In the genomic region with DNA sequence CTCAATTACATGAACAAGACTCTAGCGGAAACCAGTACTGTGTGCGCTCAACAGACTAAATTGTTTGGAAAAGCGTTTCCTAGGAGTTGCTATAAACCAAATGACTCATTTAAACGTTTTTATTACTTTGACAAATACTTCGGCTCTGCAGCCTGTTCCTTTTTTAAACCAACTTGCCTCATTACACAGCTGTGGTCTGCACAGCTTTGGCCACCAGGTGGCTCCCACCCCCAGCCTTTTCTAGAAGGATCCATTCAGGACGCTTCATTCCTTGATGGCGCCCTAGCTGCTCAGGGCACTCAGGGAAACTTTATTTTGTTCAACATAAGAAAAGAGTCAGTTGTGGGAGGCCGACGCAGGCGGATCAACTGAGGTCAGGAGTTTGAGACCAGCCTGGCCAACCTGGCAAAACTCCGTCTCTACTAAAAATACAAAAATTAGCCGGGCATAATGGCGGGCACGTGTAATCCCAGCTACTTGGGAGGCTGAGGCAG, we compare ENCODE assay signal across 8 cellular contexts. TPM values are rescaled to one million over a fixed set of nuclear protein-coding genes. Genes with fewer than 3 reads are reported as not detected.
DNase-seq lines count a peak whose midpoint lies in the region; ATAC-seq, FAIRE-seq and TF ChIP-seq lines count a peak whose summit lies in the region.

No MANE protein-coding gene starts in this region.

- H3K27me3 Mint-ChIP-seq in nephron (ENCODE audit: low read depth): peaks cover 39% of the 10 kb centered on the region
- H3K27me3 Mint-ChIP-seq in stimulated activated naive B cell treated with anti-CD40 and anti-IgM and Interleukin-4, amounts not matched to agents 10 μg/mL and 1 μg/mL and 100 μg/mL, for 72 hours: peaks cover 33 to 41% of the 10 kb centered on the region in 2 donors

- no peak for TF ChIP-seq POLR2A in GM12892 (IDR thresholded peaks at IDR 0.05; ENCODE audit: low read depth, low read length)

- DNase-seq in 8988T (peak; percentile 46), GM12892 (ENCODE audit: insufficient read length) (peak; percentile 44), RPMI7951 (ENCODE audit: low read depth) (peak; percentile 91), activated T-helper 1 cell treated with Interleukin-2 at 50 U/mL for 16 hours (ENCODE audit: low read depth) (peak; percentile 31), fibroblast of peridontal ligament (ENCODE audit: extremely low read depth) (peak; percentile 98)
- peak; percentile 41 for DNase-seq in stimulated activated naive B cell treated with anti-CD40 and anti-IgM and Interleukin-4, amounts not matched to agents 10 μg/mL and 1 μg/mL and 100 μg/mL, for 72 hours

- H3K9me3 Mint-ChIP-seq in nephron: peaks cover 2% of the 10 kb centered on the region
- no peaks in the 10 kb centered on the region for H3K9me3 Mint-ChIP-seq in stimulated activated naive B cell treated with anti-CD40 and anti-IgM and Interleukin-4, amounts not matched to agents 10 μg/mL and 1 μg/mL and 100 μg/mL, for 72 hours

- peak overlapping the region in 2 of 3 experiments; percentile 5 to 19 for H3K27ac Mint-ChIP-seq in nephron
- H3K27ac Mint-ChIP-seq in stimulated activated naive B cell treated with anti-CD40 and anti-IgM and Interleukin-4, amounts not matched to agents 10 μg/mL and 1 μg/mL and 100 μg/mL, for 72 hours: no peak overlapping the region

- TF ChIP-seq RAD21 in Ishikawa (IDR thresholded peaks at IDR 0.05; ENCODE audit: low read depth): peak; percentile 98

- H3K4me3 Mint-ChIP-seq in nephron: no peak overlapping the region
- H3K4me3 Mint-ChIP-seq in stimulated activated naive B cell treated with anti-CD40 and anti-IgM and Interleukin-4, amounts not matched to agents 10 μg/mL and 1 μg/mL and 100 μg/mL, for 72 hours: peak overlapping the region; percentile 22 to 48

- TF ChIP-seq CTCF in nephron (IDR thresholded peaks at IDR 0.05; ENCODE audit: unreplicated experiment in 3 of 3): peak; percentile 93 to 94 (median 93)

- H3K36me3 Mint-ChIP-seq in nephron (ENCODE audit: low read depth): no peaks in the 10 kb centered on the region
- H3K36me3 Mint-ChIP-seq in stimulated activated naive B cell treated with anti-CD40 and anti-IgM and Interleukin-4, amounts not matched to agents 10 μg/mL and 1 μg/mL and 100 μg/mL, for 72 hours: peaks cover 0 to 2% of the 10 kb centered on the region in 2 donors

- TF ChIP-seq EP300 in Ishikawa (IDR thresholded peaks at IDR 0.05; ENCODE audit: borderline replicate concordance): no peak

- peak; percentile 46 for FAIRE-seq in GM12892 (lab: Jason Lieb, UNC)

- ATAC-seq in stimulated activated naive B cell treated with anti-CD40 and anti-IgM and Interleukin-4, amounts not matched to agents 10 μg/mL and 1 μg/mL and 100 μg/mL, for 72 hours (replicated peaks): peak; percentile 93 to 94

- no peaks in the 10 kb centered on the region for H3K4me1 Mint-ChIP-seq in nephron
- H3K4me1 Mint-ChIP-seq in stimulated activated naive B cell treated with anti-CD40 and anti-IgM and Interleukin-4, amounts not matched to agents 10 μg/mL and 1 μg/mL and 100 μg/mL, for 72 hours: peaks cover 10 to 20% of the 10 kb centered on the region in 2 donors

TF ChIP-seq in Ishikawa, 13 proteins besides CTCF, POLR2A, EP300 and RAD21:
- 0 out of 2 replicates have a peak, but pooled peaks have one; percentile 19 for TF ChIP-seq NFIC (IDR thresholded peaks at IDR 0.05)
- peak; percentile 55; the same call in 1 of the 2 replicates for TF ChIP-seq YY1 (IDR thresholded peaks at IDR 0.05; ENCODE audit: low read depth)
- no peak for TF ChIP-seq TCF12 (IDR thresholded peaks at IDR 0.05; ENCODE audit: low read depth)
- TF ChIP-seq, protein P1, sequence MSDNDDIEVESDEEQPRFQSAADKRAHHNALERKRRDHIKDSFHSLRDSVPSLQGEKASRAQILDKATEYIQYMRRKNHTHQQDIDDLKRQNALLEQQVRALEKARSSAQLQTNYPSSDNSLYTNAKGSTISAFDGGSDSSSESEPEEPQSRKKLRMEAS (IDR thresholded peaks at IDR 0.05): peak; percentile 47

RNA-seq across cellular contexts. Expression of gene XPO4, which starts 41.0 kb away (rescaled TPM):
- 11.3 TPM for polyA plus RNA-seq in GM12892 (2012; ENCODE audit: missing spikeins)
- total RNA-seq in RPMI7951 (2014; rRNA removed; shearing (Covaris generic)): 15.4 and 16.0 TPM in 2 replicates

Comparison
In these comparisons a context has a peak if more than half of its experiments do, and no peak if none do; other contexts are left out.
1. Peak in every context shown above with its lines: DNase-seq and ATAC-seq.
2. DNase-seq: peak in every context shown above with its lines; median percentile 98 in fibroblast of peridontal ligament; 91 in RPMI7951; 46 in 8988T; 44 in GM12892; 41 in stimulated activated naive B cell treated with anti-CD40 and anti-IgM and Interleukin-4, amounts not matched to agents 10 μg/mL and 1 μg/mL and 100 μg/mL, for 72 hours; 31 in activated T-helper 1 cell treated with Interleukin-2 at 50 U/mL for 16 hours.
3. H3K4me3 Mint-ChIP-seq: peak in stimulated activated naive B cell treated with anti-CD40 and anti-IgM and Interleukin-4, amounts not matched to agents 10 μg/mL and 1 μg/mL and 100 μg/mL, for 72 hours (2 of 2); none in nephron (0 of 3).